ENCODE assay signal across 14 cellular contexts in the genomic region with DNA sequence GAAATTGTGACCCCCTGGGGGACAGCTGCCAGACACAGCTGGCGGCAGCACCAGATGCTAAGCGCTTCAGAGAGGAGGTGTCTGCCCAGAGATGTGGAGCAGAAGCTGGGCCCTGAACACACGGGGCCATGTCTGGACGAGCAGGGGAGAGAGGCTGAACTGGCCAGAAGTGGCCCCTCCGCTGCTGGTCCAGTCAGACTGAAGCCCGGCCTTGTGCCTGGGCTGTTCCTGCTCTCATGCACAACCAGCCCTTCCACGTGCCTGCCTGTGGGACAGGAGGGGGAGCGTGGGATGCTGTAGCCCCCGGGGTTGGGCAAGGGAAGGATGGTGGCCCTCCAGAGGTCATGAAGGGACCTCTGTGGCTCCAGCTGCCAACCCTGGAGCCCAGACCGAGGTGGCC. TPM values are rescaled to one million over a fixed set of nuclear protein-coding genes. Genes with fewer than 3 reads are reported as not detected.
DNase-seq lines count a peak whose midpoint lies in the region; ATAC-seq, FAIRE-seq and TF ChIP-seq lines count a peak whose summit lies in the region.
"Had no signal": no experiment of that assay in that cellular context is flagged by ENCODE, and none has a peak within 500 bp of the region (broad histone marks: within the 10 kb centered on the region; RNA-seq: fewer than 3 reads in every experiment).

No MANE protein-coding gene starts in this region.

- TF ChIP-seq POLR2A in GM12892 (IDR thresholded peaks at IDR 0.05; ENCODE audit: low read depth, low read length) = no peak

- H3K9me3 ChIP-seq in SK-N-MC (ENCODE audit: low read depth, low read length) = no peaks in the 10 kb centered on the region
- no peaks in the 10 kb centered on the region for H3K9me3 ChIP-seq in naive thymus-derived CD4-positive, alpha-beta T cell (ENCODE audit: control insufficient read depth in 2 of 3, low read length in 3 of 3)
- H3K9me3 ChIP-seq: vagina had no signal

- peaks cover 4 to 8% of the 10 kb centered on the region in 2 donors for H3K4me1 ChIP-seq in naive thymus-derived CD4-positive, alpha-beta T cell (ENCODE audit: control insufficient read depth in 2 of 2, insufficient read depth in 2 of 2, low read length in 2 of 2)

- H3K27me3 Mint-ChIP-seq in activated T-cell treated with anti-CD3 and anti-CD28 coated beads, Interleukin-2, amount 50 U/mL, for 24 hours = peaks cover 6% of the 10 kb centered on the region
- H3K27me3 Mint-ChIP-seq in naive thymus-derived CD4-positive, alpha-beta T cell = peaks cover 0 to 24% (median 0%) of the 10 kb centered on the region in 5 donors

- POLR2A ChIA-PET in naive thymus-derived CD4-positive, alpha-beta T cell (lab: Charles Lee) = interaction anchor here (1.3 to 2.1 kb wide), 3 partner anchors 10 to 15 kb away, joined by 3 to 6 read pairs (median 4); no protein-coding TSS in a partner anchor

- H3K4me3 ChIP-seq in SK-N-MC = peak overlapping the region; percentile 91; the same call in 1 of the 2 replicates
- no peak overlapping the region for H3K4me3 ChIP-seq in naive thymus-derived CD4-positive, alpha-beta T cell (ENCODE audit: low read length)
- H3K4me3 ChIP-seq: vagina had no signal

- H3K27me3 ChIP-seq in naive thymus-derived CD4-positive, alpha-beta T cell (ENCODE audit: control insufficient read depth in 2 of 2, insufficient read depth in 2 of 2, low read length in 2 of 2) = no peaks in the 10 kb centered on the region

- no peak for FAIRE-seq in GM12892 (lab: Jason Lieb, UNC)
- no peak for FAIRE-seq in HTR-8/SVneo (lab: Jason Lieb, UNC)
- FAIRE-seq: endometrium had no signal

- no peak for DNase-seq in activated T-cell treated with anti-CD3 and anti-CD28 coated beads, Interleukin-2, amount 50 U/mL, for 24 hours
- DNase-seq in activated T-cell treated with anti-CD3 and anti-CD28 coated beads, Interleukin-2, amount 50 U/mL, for 1 hour = no peak
- DNase-seq in SK-N-MC (ENCODE audit: low read depth, low spot score) (no peak), GM12892 (ENCODE audit: insufficient read length) (no peak), HTR-8/SVneo (ENCODE audit: insufficient read length, low spot score) (no peak)
- no peak for DNase-seq in naive thymus-derived CD4-positive, alpha-beta T cell
- DNase-seq: activated gamma-delta T cell, caudate nucleus, DMS79, NCI-H1417, NCI-H446 treated with DMSO at 0.1 percent for 48 hours had no signal

- H3K27ac Mint-ChIP-seq in activated T-cell treated with anti-CD3 and anti-CD28 coated beads, Interleukin-2, amount 50 U/mL, for 24 hours = no peak overlapping the region
- H3K27ac Mint-ChIP-seq in naive thymus-derived CD4-positive, alpha-beta T cell = no peak overlapping the region

- CTCF ChIA-PET in naive thymus-derived CD4-positive, alpha-beta T cell (lab: Charles Lee) = interaction anchor here (0.7 to 0.8 kb wide), 2 partner anchors 10 to 16 kb away, joined by 3 read pairs; no protein-coding TSS in a partner anchor

- no peaks in the 10 kb centered on the region for H3K9me3 Mint-ChIP-seq in activated T-cell treated with anti-CD3 and anti-CD28 coated beads, Interleukin-2, amount 50 U/mL, for 24 hours
- no peaks in the 10 kb centered on the region for H3K9me3 Mint-ChIP-seq in naive thymus-derived CD4-positive, alpha-beta T cell

- ATAC-seq in naive thymus-derived CD4-positive, alpha-beta T cell = no peak

- no peaks in the 10 kb centered on the region; the same call in 1 of the 2 replicates for H3K36me3 ChIP-seq in SK-N-MC (ENCODE audit: insufficient read depth, low read length)
- no peaks in the 10 kb centered on the region for H3K36me3 ChIP-seq in naive thymus-derived CD4-positive, alpha-beta T cell (ENCODE audit: control insufficient read depth in 2 of 3, insufficient read depth in 3 of 3, low read length in 3 of 3)
- H3K36me3 ChIP-seq: vagina had no signal

- H3K36me3 Mint-ChIP-seq in activated T-cell treated with anti-CD3 and anti-CD28 coated beads, Interleukin-2, amount 50 U/mL, for 24 hours (ENCODE audit: low read depth) = no peaks in the 10 kb centered on the region
- peaks cover 0 to 1% (median 0%) of the 10 kb centered on the region in 5 donors for H3K36me3 Mint-ChIP-seq in naive thymus-derived CD4-positive, alpha-beta T cell

- intact Hi-C loops in naive thymus-derived CD4-positive, alpha-beta T cell (cut with micrococcal nuclease) = no loop called here

- no peak overlapping the region for H3K9ac ChIP-seq in SK-N-MC (ENCODE audit: insufficient read length)

- H3K4me3 Mint-ChIP-seq in activated T-cell treated with anti-CD3 and anti-CD28 coated beads, Interleukin-2, amount 50 U/mL, for 24 hours = peak overlapping the region; percentile 10
- H3K4me3 Mint-ChIP-seq in naive thymus-derived CD4-positive, alpha-beta T cell = peak overlapping the region in 6 of 10 donors; percentile 13 to 85 (median 37)

- no peak overlapping the region for H3K27ac ChIP-seq in SK-N-MC
- no peak overlapping the region for H3K27ac ChIP-seq in naive thymus-derived CD4-positive, alpha-beta T cell (ENCODE audit: low read depth, low read length)
- H3K27ac ChIP-seq: vagina had no signal

- peaks cover 5% of the 10 kb centered on the region for H3K4me1 Mint-ChIP-seq in activated T-cell treated with anti-CD3 and anti-CD28 coated beads, Interleukin-2, amount 50 U/mL, for 24 hours (ENCODE audit: low read depth)
- H3K4me1 Mint-ChIP-seq in naive thymus-derived CD4-positive, alpha-beta T cell = peaks cover 0 to 15% (median 7%) of the 10 kb centered on the region in 7 donors

RNA-seq across cellular contexts. Expression of gene ADM2, which starts 1.8 kb away (rescaled TPM):
- 1 to 10 TPM; 1.3 to 4.5 (median 4.0) TPM for total RNA-seq in naive thymus-derived CD4-positive, alpha-beta T cell
- under 1 TPM; 0.24 to 0.44 TPM for polyA plus RNA-seq in naive thymus-derived CD4-positive, alpha-beta T cell
- 0.19 TPM for polyA plus RNA-seq in GM12892 (2012; ENCODE audit: missing spikeins)
- total RNA-seq: vagina had no signal

RNA-seq across cellular contexts. Expression of gene MIOX, which starts 3.6 kb away (rescaled TPM):
- under 1 TPM in 1 of 5 experiments, not detected in 4; 0.22 TPM for total RNA-seq in naive thymus-derived CD4-positive, alpha-beta T cell
- polyA plus RNA-seq in naive thymus-derived CD4-positive, alpha-beta T cell = not detected
- polyA plus RNA-seq in GM12892 (2012; ENCODE audit: missing spikeins) = not detected
- total RNA-seq: pulmonary artery endothelial cell, vagina had no signal

RNA-seq across cellular contexts. Expression of gene SBF1, which starts 8.3 kb away (rescaled TPM):
- 100 to 1,000 TPM; 161 to 209 (median 181) TPM for total RNA-seq in naive thymus-derived CD4-positive, alpha-beta T cell
- polyA plus RNA-seq in naive thymus-derived CD4-positive, alpha-beta T cell = 10 to 100 TPM; 15.2 to 40.2 TPM
- polyA plus RNA-seq in GM12892 (2012; ENCODE audit: missing spikeins) = 11.6 TPM

RNA-seq across cellular contexts. Expression of gene LMF2, which starts 24.4 kb away (rescaled TPM):
- 100 to 1,000 TPM; 101 to 133 (median 118) TPM for total RNA-seq in naive thymus-derived CD4-positive, alpha-beta T cell
- polyA plus RNA-seq in naive thymus-derived CD4-positive, alpha-beta T cell = 10 to 100 TPM; 15.0 to 25.5 TPM
- 6.7 TPM for polyA plus RNA-seq in GM12892 (2012; ENCODE audit: missing spikeins)

RNA-seq across cellular contexts. Expression of gene NCAPH2, which starts 24.9 kb away (rescaled TPM):
- 100 to 1,000 TPM in 2 of 5 experiments, 10 to 100 TPM in 3; 74.3 to 135 (median 91.1) TPM for total RNA-seq in naive thymus-derived CD4-positive, alpha-beta T cell
- polyA plus RNA-seq in naive thymus-derived CD4-positive, alpha-beta T cell = 10 to 100 TPM; 37.8 to 46.6 TPM
- polyA plus RNA-seq in GM12892 (2012; ENCODE audit: missing spikeins) = 29.4 TPM
